ENCODE assay signal across 15 cellular contexts in the genomic region with DNA sequence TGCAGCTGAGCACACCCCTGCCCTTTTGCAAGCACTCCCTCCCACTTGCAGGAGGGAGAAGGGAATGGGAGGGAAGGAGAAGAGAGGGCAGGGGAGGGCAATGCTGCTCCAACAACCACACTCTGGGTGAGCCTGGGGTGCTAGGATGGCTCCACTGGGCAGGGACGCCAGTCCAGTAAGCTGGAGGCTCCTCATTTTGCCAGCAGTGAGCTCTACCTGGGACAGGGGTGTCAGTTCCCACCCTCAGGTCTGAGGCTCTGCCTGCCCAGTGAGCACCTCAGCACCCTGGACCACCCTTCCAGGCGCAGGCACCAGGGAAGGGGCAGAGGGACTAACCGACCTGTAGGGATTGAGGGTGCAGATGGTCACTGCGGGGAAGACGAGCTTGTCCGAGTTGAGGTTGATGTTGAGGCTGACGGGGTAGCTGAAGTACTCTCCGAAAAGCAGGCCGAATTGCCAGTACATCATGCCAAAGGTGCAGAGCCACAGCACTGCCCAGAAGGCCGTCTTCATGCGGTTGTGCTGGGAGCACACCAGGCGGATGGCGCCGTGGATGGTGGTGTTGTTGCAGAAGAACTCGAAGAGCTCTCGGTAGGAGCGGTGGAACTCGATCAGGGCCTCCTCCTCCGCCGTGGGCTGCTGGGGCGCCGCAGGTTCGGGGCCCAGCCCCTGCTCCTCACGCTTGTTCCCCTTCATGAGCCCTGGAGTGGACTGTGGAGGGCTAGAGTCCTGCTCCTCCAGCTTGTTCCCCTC. TPM values are rescaled to one million over a fixed set of nuclear protein-coding genes. Genes with fewer than 3 reads are reported as not detected.
A peak's percentile ranks its signal among the peaks of the same experiment; 100 is the strongest.
DNase-seq lines count a peak whose midpoint lies in the region; ATAC-seq and TF ChIP-seq lines count a peak whose summit lies in the region.
"Had no signal": no experiment of that assay in that cellular context is flagged by ENCODE, and none has a peak within 500 bp of the region (broad histone marks: within the 10 kb centered on the region; RNA-seq: fewer than 3 reads in every experiment).

No MANE protein-coding gene starts in this region.

- H3K4me3 ChIP-seq in upper lobe of right lung = peak overlapping the region; percentile 52
- H3K4me3 ChIP-seq: SJCRH30 had no signal

- DNase-seq in NCI-H1417 (lab: John Stamatoyannopoulos, UW) (peak in 2 of 3 experiments; percentile 22 to 60), NCI-H1417 treated with DMSO at 0.1 percent for 48 hours (lab: John Stamatoyannopoulos, UW) (no peak), ecto neural progenitor cell (ENCODE audit: low spot score) (peak; percentile 55), mesothelial cell of epicardium (ENCODE audit: low spot score in 2 of 2, unreplicated experiment in 2 of 2) (no peak), upper lobe of right lung (no peak), NCI-H1048 (lab: John Stamatoyannopoulos, UW) (no peak)
- DNase-seq in activated T-cell treated with anti-CD3 and anti-CD28 coated beads, Interleukin-2, amount 50 U/mL, for 72 hours = no peak
- DNase-seq: activated B cell treated with CpG ODN at 0.5 μM for 24 hours; activated T-cell treated with anti-CD3 and anti-CD28 coated beads, Interleukin-2, amount 50 U/mL, for 24 hours; kidney glomerular epithelial cell; NCI-H446; SJCRH30 had no signal

- peak overlapping the region; percentile 91 for H3K27ac ChIP-seq in upper lobe of right lung
- H3K27ac ChIP-seq: KMS-11, SJCRH30 had no signal

- peak overlapping the region; percentile 18 for H3K27ac Mint-ChIP-seq in mesothelial cell of epicardium
- H3K27ac Mint-ChIP-seq in activated T-cell treated with anti-CD3 and anti-CD28 coated beads, Interleukin-2, amount 50 U/mL, for 72 hours = no peak overlapping the region
- H3K27ac Mint-ChIP-seq: activated B cell treated with CpG ODN at 0.5 μM for 24 hours; activated T-cell treated with anti-CD3 and anti-CD28 coated beads, Interleukin-2, amount 50 U/mL, for 24 hours had no signal

- H3K9me3 ChIP-seq in upper lobe of right lung = no peaks in the 10 kb centered on the region
- H3K9me3 ChIP-seq: SJCRH30 had no signal

- no peaks in the 10 kb centered on the region for H3K27me3 ChIP-seq in upper lobe of right lung
- H3K27me3 ChIP-seq: SJCRH30 had no signal

- no peaks in the 10 kb centered on the region for H3K36me3 ChIP-seq in upper lobe of right lung
- H3K36me3 ChIP-seq: SJCRH30 had no signal

- intact Hi-C loops in upper lobe of right lung (cut with DNase I) = no loop called here

- peak overlapping the region; percentile 12 for H3K4me3 Mint-ChIP-seq in mesothelial cell of epicardium
- no peak overlapping the region for H3K4me3 Mint-ChIP-seq in activated T-cell treated with anti-CD3 and anti-CD28 coated beads, Interleukin-2, amount 50 U/mL, for 72 hours
- H3K4me3 Mint-ChIP-seq: activated B cell treated with CpG ODN at 0.5 μM for 24 hours; activated T-cell treated with anti-CD3 and anti-CD28 coated beads, Interleukin-2, amount 50 U/mL, for 24 hours had no signal

- TF ChIP-seq CTCF in mesothelial cell of epicardium (IDR thresholded peaks at IDR 0.05; ENCODE audit: unreplicated experiment) (no peak), upper lobe of right lung (IDR thresholded peaks at IDR 0.05) (no peak)

- H3K4me1 Mint-ChIP-seq in mesothelial cell of epicardium = peaks cover 72% of the 10 kb centered on the region
- H3K4me1 Mint-ChIP-seq in activated T-cell treated with anti-CD3 and anti-CD28 coated beads, Interleukin-2, amount 50 U/mL, for 72 hours (ENCODE audit: low read depth) = peaks cover 39% of the 10 kb centered on the region
- H3K4me1 Mint-ChIP-seq: activated B cell treated with CpG ODN at 0.5 μM for 24 hours had no signal

- H3K9me3 Mint-ChIP-seq in mesothelial cell of epicardium = no peaks in the 10 kb centered on the region
- H3K9me3 Mint-ChIP-seq in activated T-cell treated with anti-CD3 and anti-CD28 coated beads, Interleukin-2, amount 50 U/mL, for 72 hours = no peaks in the 10 kb centered on the region
- H3K9me3 Mint-ChIP-seq: activated B cell treated with CpG ODN at 0.5 μM for 24 hours; activated T-cell treated with anti-CD3 and anti-CD28 coated beads, Interleukin-2, amount 50 U/mL, for 24 hours had no signal

- ATAC-seq in upper lobe of right lung (no peak), HG02870 (IDR thresholded peaks at IDR 0.05; ENCODE audit: unreplicated experiment) (no peak)
- no peak for ATAC-seq in activated T-cell treated with anti-CD3 and anti-CD28 coated beads, Interleukin-2, amount 50 U/mL, for 72 hours (replicated peaks in 1 of 2)

- H3K4me1 ChIP-seq in upper lobe of right lung = peaks cover 56% of the 10 kb centered on the region

- no peaks in the 10 kb centered on the region for H3K27me3 Mint-ChIP-seq in mesothelial cell of epicardium (ENCODE audit: low read depth)
- peaks cover 7% of the 10 kb centered on the region for H3K27me3 Mint-ChIP-seq in activated T-cell treated with anti-CD3 and anti-CD28 coated beads, Interleukin-2, amount 50 U/mL, for 72 hours (ENCODE audit: low read depth)
- H3K27me3 Mint-ChIP-seq: activated T-cell treated with anti-CD3 and anti-CD28 coated beads, Interleukin-2, amount 50 U/mL, for 24 hours had no signal

- no peaks in the 10 kb centered on the region for H3K36me3 Mint-ChIP-seq in mesothelial cell of epicardium
- no peaks in the 10 kb centered on the region for H3K36me3 Mint-ChIP-seq in activated T-cell treated with anti-CD3 and anti-CD28 coated beads, Interleukin-2, amount 50 U/mL, for 72 hours (ENCODE audit: insufficient read depth in 2 of 2)

RNA-seq across cellular contexts. Expression of a gene that starts 1.2 kb away (rescaled TPM):
- 20.1 to 21.5 TPM (median 20.3 TPM) in 3 replicates for total RNA-seq in mesothelial cell of epicardium
- total RNA-seq in upper lobe of right lung = 199 TPM
- total RNA-seq in activated T-cell treated with anti-CD3 and anti-CD28 coated beads, Interleukin-2, amount 50 U/mL, for 72 hours = under 1 TPM; 0.29 to 0.67 TPM
- total RNA-seq: activated B cell treated with CpG ODN at 0.5 μM for 24 hours, SJCRH30 had no signal

RNA-seq across cellular contexts. Expression of a gene that starts 9.8 kb away (rescaled TPM):
- total RNA-seq in mesothelial cell of epicardium (61.7 to 68.1 TPM (median 66.8 TPM) in 3 replicates), upper lobe of right lung (156 TPM)
- total RNA-seq in activated T-cell treated with anti-CD3 and anti-CD28 coated beads, Interleukin-2, amount 50 U/mL, for 72 hours = 1 to 10 TPM; 1.3 to 1.9 TPM
- total RNA-seq: A172 had no signal

RNA-seq across cellular contexts. Expression of a gene that starts 32.3 kb away (rescaled TPM):
- total RNA-seq in mesothelial cell of epicardium (65.4 to 70.4 TPM (median 68.9 TPM) in 3 replicates), upper lobe of right lung (185 TPM)
- 10 to 100 TPM; 48.4 to 52.1 TPM for total RNA-seq in activated T-cell treated with anti-CD3 and anti-CD28 coated beads, Interleukin-2, amount 50 U/mL, for 72 hours
- total RNA-seq: activated B cell treated with CpG ODN at 0.5 μM for 24 hours had no signal

Comparison
In these comparisons a context has a peak if more than half of its experiments do, and no peak if none do; other contexts are left out.
1. DNase-seq: peak in NCI-H1417 (2 of 3) and ecto neural progenitor cell (single experiment); none in NCI-H1417 treated with DMSO at 0.1 percent for 48 hours (single experiment), mesothelial cell of epicardium (0 of 2), upper lobe of right lung (single experiment), activated T-cell treated with anti-CD3 and anti-CD28 coated beads, Interleukin-2, amount 50 U/mL, for 72 hours (0 of 2) and NCI-H1048 (single experiment).
2. RNA of a gene that starts 1.2 kb away (total RNA-seq): 199 TPM in upper lobe of right lung (single experiment) and 20.1 to 21.5 TPM in mesothelial cell of epicardium; 0.29 to 0.67 TPM in activated T-cell treated with anti-CD3 and anti-CD28 coated beads, Interleukin-2, amount 50 U/mL, for 72 hours; every median in the first group is over 10 times any median in the second.
3. RNA of a gene that starts 9.8 kb away (total RNA-seq): 156 TPM in upper lobe of right lung (single experiment) and 61.7 to 68.1 TPM in mesothelial cell of epicardium; 1.3 to 1.9 TPM in activated T-cell treated with anti-CD3 and anti-CD28 coated beads, Interleukin-2, amount 50 U/mL, for 72 hours; every median in the first group is over 10 times any median in the second.